8 cellular contexts compared by ENCODE assay signal in genomic region chr12:79691299-79692248, GRCh38. TPM values are rescaled to one million over a fixed set of nuclear protein-coding genes. Genes with fewer than 3 reads are reported as not detected.
DNase-seq lines count a peak whose midpoint lies in the region; ATAC-seq and TF ChIP-seq lines count a peak whose summit lies in the region.

No MANE protein-coding gene starts in this region.

- H3K36me3 ChIP-seq in lower lobe of right lung (no peaks in the 10 kb centered on the region), thyroid gland (no peaks in the 10 kb centered on the region)

- H3K4me3 Mint-ChIP-seq in activated T-cell treated with anti-CD3 and anti-CD28 coated beads, Interleukin-2, amount 50 U/mL, for 4 hours, result peak overlapping the region; percentile 83

- H3K27ac ChIP-seq in lower lobe of right lung (peak overlapping the region; percentile 86), thyroid gland (peak overlapping the region; percentile 94 to 98 (median 96))

- H3K9me3 ChIP-seq in lower lobe of right lung (no peaks in the 10 kb centered on the region), thyroid gland (no peaks in the 10 kb centered on the region)

- H3K27me3 Mint-ChIP-seq in activated T-cell treated with anti-CD3 and anti-CD28 coated beads, Interleukin-2, amount 50 U/mL, for 4 hours (ENCODE audit: low read depth), result peaks cover 64% of the 10 kb centered on the region

- peaks cover 17% of the 10 kb centered on the region for H3K4me1 ChIP-seq in lower lobe of right lung
- peaks cover 7 to 11% of the 10 kb centered on the region in 2 donors for H3K4me1 ChIP-seq in thyroid gland

- no peaks in the 10 kb centered on the region for H3K27me3 ChIP-seq in lower lobe of right lung (ENCODE audit: low read depth)
- no peaks in the 10 kb centered on the region for H3K27me3 ChIP-seq in thyroid gland

- intact Hi-C loops in lower lobe of right lung (cut with DNase I) (no loop called here), thyroid gland (cut with DNase I) (loop anchor here (10.0 kb wide), 1 partner anchor 127 kb away; no protein-coding TSS in a partner anchor)

- 6% methylated on average over 27 of the region's 27 CpGs for WGBS in thyroid gland, 2 donors

- peak overlapping the region; percentile 88 for H3K4me3 ChIP-seq in lower lobe of right lung
- H3K4me3 ChIP-seq in thyroid gland (replicated peaks in 1 of 3), result peak overlapping the region in 2 of 3 donors; percentile 58 to 80

- peaks cover 7% of the 10 kb centered on the region for H3K9me3 Mint-ChIP-seq in activated T-cell treated with anti-CD3 and anti-CD28 coated beads, Interleukin-2, amount 50 U/mL, for 4 hours

- no peaks in the 10 kb centered on the region for H3K36me3 Mint-ChIP-seq in activated T-cell treated with anti-CD3 and anti-CD28 coated beads, Interleukin-2, amount 50 U/mL, for 4 hours (ENCODE audit: insufficient read depth)

- no peak for DNase-seq in activated T-cell treated with anti-CD3 and anti-CD28 coated beads, Interleukin-2, amount 50 U/mL, for 4 hours
- DNase-seq in activated T-cell treated with anti-CD3 and anti-CD28 coated beads for 4 hours (no peak), NCI-H748 treated with DMSO at 0.1 percent for 48 hours (lab: John Stamatoyannopoulos, UW) (peak; percentile 81), dedifferentiated amniotic fluid mesenchymal stem cell (ENCODE audit: extremely low spot score) (peak; percentile 76), lower lobe of right lung (no peak), thyroid gland (peak in 1 of 2 donors; percentile 30), COR-L47 (lab: John Stamatoyannopoulos, UW) (no peak)

- ATAC-seq in activated T-cell treated with anti-CD3 and anti-CD28 coated beads, Interleukin-2, amount 50 U/mL, for 4 hours, result no peak
- peak in 1 of 2 donors; percentile 19 for ATAC-seq in lower lobe of right lung
- ATAC-seq in HG03460 (IDR thresholded peaks at IDR 0.05; ENCODE audit: unreplicated experiment), result no peak

- TF ChIP-seq CTCF in lower lobe of right lung (IDR thresholded peaks at IDR 0.05) (no peak), thyroid gland (IDR thresholded peaks at IDR 0.05) (no peak)

- H3K4me1 Mint-ChIP-seq in activated T-cell treated with anti-CD3 and anti-CD28 coated beads, Interleukin-2, amount 50 U/mL, for 4 hours (ENCODE audit: low read depth), result peaks cover 12% of the 10 kb centered on the region

- no peak for TF ChIP-seq POLR2A in thyroid gland (IDR thresholded peaks at IDR 0.05)

RNA-seq across cellular contexts. Expression of gene PAWR, which starts 0.8 kb away (rescaled TPM):
- 1 to 10 TPM; 1.5 to 7.3 (median 7.3) TPM for total RNA-seq in activated T-cell treated with anti-CD3 and anti-CD28 coated beads, Interleukin-2, amount 50 U/mL, for 4 hours
- 53.5 TPM for total RNA-seq in lower lobe of right lung
- total RNA-seq in thyroid gland, result 100 to 1,000 TPM in 1 of 4 donors, 10 to 100 TPM in 3; 83.7 to 125 (median 86.4) TPM

Comparison
In these comparisons a context has a peak if more than half of its experiments do, and no peak if none do; other contexts are left out.
1. DNase-seq: peak in NCI-H748 treated with DMSO at 0.1 percent for 48 hours (single experiment) and dedifferentiated amniotic fluid mesenchymal stem cell (single experiment); none in activated T-cell treated with anti-CD3 and anti-CD28 coated beads, Interleukin-2, amount 50 U/mL, for 4 hours (single experiment), activated T-cell treated with anti-CD3 and anti-CD28 coated beads for 4 hours (single experiment), lower lobe of right lung (single experiment) and COR-L47 (single experiment).